14 cellular contexts compared by ENCODE assay signal in genomic region chr1:94621392-94621791, GRCh38.
DNase-seq lines count a peak whose midpoint lies in the region; ATAC-seq and TF ChIP-seq lines count a peak whose summit lies in the region.
"Had no signal": no experiment of that assay in that cellular context is flagged by ENCODE, and none has a peak within 500 bp of the region (broad histone marks: within the 10 kb centered on the region; RNA-seq: fewer than 3 reads in every experiment).

No MANE protein-coding gene starts in this region.

- TF ChIP-seq POLR2A in body of pancreas (IDR thresholded peaks at IDR 0.05) = no peak

- H3K9me3 ChIP-seq in body of pancreas = no peaks in the 10 kb centered on the region
- H3K9me3 ChIP-seq in mesodermal cell (ENCODE audit: control insufficient read depth, low read length) = peaks cover 8% of the 10 kb centered on the region

- peaks cover 13% of the 10 kb centered on the region for H3K4me1 ChIP-seq in body of pancreas
- H3K4me1 ChIP-seq in mesodermal cell (ENCODE audit: control insufficient read depth, insufficient read depth, low read length, poor library complexity, severe bottlenecking) = peaks cover 53% of the 10 kb centered on the region

- no peak overlapping the region for H3K27ac ChIP-seq in body of pancreas
- peak overlapping the region; percentile 69 for H3K27ac ChIP-seq in mesodermal cell (ENCODE audit: low read depth, low read length, severe bottlenecking)

- H3K36me3 ChIP-seq in body of pancreas (replicated peaks in 1 of 2; ENCODE audit: insufficient read depth in 1 of 2, low read depth in 2 of 2) = no peaks in the 10 kb centered on the region
- no peaks in the 10 kb centered on the region for H3K36me3 ChIP-seq in mesodermal cell (ENCODE audit: control insufficient read depth, insufficient read depth, low read length)

- H3K4me3 ChIP-seq in body of pancreas = no peak overlapping the region
- H3K4me3 ChIP-seq in mesodermal cell (ENCODE audit: extremely low read depth, insufficient read depth, low read length, poor library complexity, severe bottlenecking) = no peak overlapping the region

- H3K27me3 ChIP-seq in body of pancreas = no peaks in the 10 kb centered on the region

- intact Hi-C loops in body of pancreas (cut with DNase I) = no loop called here

- 38 to 54% methylated on average over 3 of the region's 3 CpGs for WGBS in body of pancreas, 2 donors
- WGBS in mesodermal cell (ENCODE audit: insufficient coverage in 2 of 2), 2 experiments = 100% methylated on average over 1 to 2 of the region's 3 CpGs

- DNase-seq in Daoy (ENCODE audit: low read depth) (peak; percentile 92), M059J (ENCODE audit: low read depth) (peak; percentile 85), body of pancreas (peak; percentile 41 to 65 (median 56)), NCI-H1694 (lab: John Stamatoyannopoulos, UW) (no peak), GOT3 (lab: John Stamatoyannopoulos, UW) (no peak)
- DNase-seq: activated CD4-positive, alpha-beta memory T cell treated with anti-CD3 and anti-CD28 coated beads, Interleukin-2, amount 10 ng/mL, durations not matched to agents 7 days and 5 days; activated naive CD8-positive, alpha-beta T cell treated with anti-CD3 and anti-CD28 coated beads, Interleukin-2, amount 10 ng/mL, durations not matched to agents 7 days and 5 days; CD4-positive, alpha-beta memory T cell; NCI-H2227 treated with DMSO at 0.1 percent for 48 hours; stimulated activated CD4-positive, alpha-beta T cell treated with anti-CD3 and anti-CD28 coated beads, Interleukin-4, amount 100 ng/mL, for 1 hour; T-helper 1 cell had no signal

- peak; percentile 21 for ATAC-seq in body of pancreas
- ATAC-seq in GM21367 (IDR thresholded peaks at IDR 0.05; ENCODE audit: unreplicated experiment) = no peak
- ATAC-seq in HG03442 (IDR thresholded peaks at IDR 0.05; ENCODE audit: unreplicated experiment) = no peak

- no peak for TF ChIP-seq CTCF in body of pancreas (IDR thresholded peaks at IDR 0.05)

Comparison
In these comparisons a context has a peak if more than half of its experiments do, and no peak if none do; other contexts are left out.
1. DNase-seq: peak in Daoy (single experiment), M059J (single experiment) and body of pancreas (4 of 4); none in NCI-H1694 (single experiment) and GOT3 (single experiment).